24 cellular contexts compared by ENCODE assay signal in genomic region chr6:168570211-168570610, GRCh38.
A peak's percentile ranks its signal among the peaks of the same experiment; 100 is the strongest.
DNase-seq lines count a peak whose midpoint lies in the region; ATAC-seq and TF ChIP-seq lines count a peak whose summit lies in the region.
"Had no signal": no experiment of that assay in that cellular context is flagged by ENCODE, and none has a peak within 500 bp of the region (broad histone marks: within the 10 kb centered on the region; RNA-seq: fewer than 3 reads in every experiment).

No MANE protein-coding gene starts in this region.

- H3K27ac Mint-ChIP-seq in nephron progenitor cell = peak overlapping the region; percentile 10
- peak overlapping the region; percentile 6 for H3K27ac Mint-ChIP-seq in progenitor cell of endocrine pancreas
- H3K27ac Mint-ChIP-seq: B cell; CD4-positive, alpha-beta T cell; CD8-positive, alpha-beta T cell had no signal

- H4K20me1 ChIP-seq in GM23248 (ENCODE audit: insufficient read depth) = no peaks in the 10 kb centered on the region
- H4K20me1 ChIP-seq: BLaER1 treated with 17β-estradiol and CSF1 and Interleukin-3, amounts not matched to agents 10 nM and 100 nM had no signal

- H3K36me3 ChIP-seq in lung (ENCODE audit: control insufficient read depth in 2 of 2, insufficient read depth in 2 of 2, low read length in 2 of 2) (no peaks in the 10 kb centered on the region), uterus (no peaks in the 10 kb centered on the region), GM23248 (ENCODE audit: low read depth) (no peaks in the 10 kb centered on the region), thyroid gland (no peaks in the 10 kb centered on the region)
- H3K36me3 ChIP-seq: BLaER1 treated with 17β-estradiol and CSF1 and Interleukin-3, amounts not matched to agents 10 nM and 100 nM had no signal

- TF ChIP-seq CTCF in lung (IDR thresholded peaks at IDR 0.05; ENCODE audit: control extremely low read depth, extremely low read depth) (no peak), nephron progenitor cell (IDR thresholded peaks at IDR 0.05) (no peak), progenitor cell of endocrine pancreas (IDR thresholded peaks at IDR 0.05; ENCODE audit: unreplicated experiment) (no peak), uterus (IDR thresholded peaks at IDR 0.05) (no peak), lower leg skin (IDR thresholded peaks at IDR 0.05) (no peak), thyroid gland (IDR thresholded peaks at IDR 0.05) (no peak)

- ATAC-seq in lung (ENCODE audit: insufficient read depth, low FRiP score) = no peak
- ATAC-seq: A549; CD8-positive, alpha-beta T cell; GM12878 had no signal

- DNase-seq in lung (ENCODE audit: low spot score) = peak; percentile 17
- DNase-seq in nephron progenitor cell = no peak
- no peak for DNase-seq in progenitor cell of endocrine pancreas (ENCODE audit: low spot score, unreplicated experiment)
- no peak for DNase-seq in uterus
- DNase-seq in lower leg skin (ENCODE audit: low spot score in 2 of 2) = no peak
- no peak for DNase-seq in GM23248
- no peak for DNase-seq in thyroid gland
- DNase-seq: AML-193; Caco-2; Calu3; CD4-positive, alpha-beta T cell; CD8-positive, alpha-beta T cell; DMS153; DMS53; DMS79; DND-41; EL; GDM1 had no signal

- H3K4me3 ChIP-seq in lung (no peak overlapping the region), uterus (no peak overlapping the region), lower leg skin (ENCODE audit: low read depth, poor library complexity, severe bottlenecking) (no peak overlapping the region), GM23248 (no peak overlapping the region), thyroid gland (replicated peaks in 1 of 3) (no peak overlapping the region)
- H3K4me3 ChIP-seq: A549; BLaER1 treated with 17β-estradiol and CSF1 and Interleukin-3, amounts not matched to agents 10 nM and 100 nM; GM12878 had no signal

- H3K4me1 ChIP-seq in lung (ENCODE audit: control insufficient read depth in 2 of 2, insufficient read depth in 2 of 2, low read length in 2 of 2) (no peaks in the 10 kb centered on the region), uterus (peaks cover 9 to 15% of the 10 kb centered on the region in 2 donors), GM23248 (ENCODE audit: insufficient read depth) (no peaks in the 10 kb centered on the region), thyroid gland (peaks cover 7 to 9% of the 10 kb centered on the region in 2 donors)
- H3K4me1 ChIP-seq: A549; BLaER1 treated with 17β-estradiol and CSF1 and Interleukin-3, amounts not matched to agents 10 nM and 100 nM; Caco-2 had no signal

- in situ Hi-C loops in GM23248 (cut with MboI) = no loop called here

- no peak overlapping the region for H2AFZ ChIP-seq in GM23248

- H3K79me2 ChIP-seq in GM23248 (ENCODE audit: insufficient read depth) = no peaks in the 10 kb centered on the region

- H3K27me3 ChIP-seq in lung (ENCODE audit: control insufficient read depth, insufficient read depth) (no peaks in the 10 kb centered on the region), uterus (no peaks in the 10 kb centered on the region), GM23248 (replicated peaks; ENCODE audit: insufficient read depth) (no peaks in the 10 kb centered on the region), thyroid gland (no peaks in the 10 kb centered on the region)
- H3K27me3 ChIP-seq: BLaER1 treated with 17β-estradiol and CSF1 and Interleukin-3, amounts not matched to agents 10 nM and 100 nM had no signal

- H3K9me3 ChIP-seq in lung (ENCODE audit: control insufficient read depth in 2 of 2, insufficient read depth in 1 of 2, low read length in 1 of 2) (peaks cover 0 to 4% of the 10 kb centered on the region in 2 donors), uterus (no peaks in the 10 kb centered on the region), GM23248 (ENCODE audit: low read depth) (no peaks in the 10 kb centered on the region), thyroid gland (no peaks in the 10 kb centered on the region)
- H3K9me3 ChIP-seq: A549; BLaER1 treated with 17β-estradiol and CSF1 and Interleukin-3, amounts not matched to agents 10 nM and 100 nM; Caco-2 had no signal

- H3K36me3 Mint-ChIP-seq in nephron progenitor cell (ENCODE audit: low read depth) = peaks cover 3% of the 10 kb centered on the region
- H3K36me3 Mint-ChIP-seq in progenitor cell of endocrine pancreas (ENCODE audit: insufficient read depth) = no peaks in the 10 kb centered on the region
- H3K36me3 Mint-ChIP-seq: CD8-positive, alpha-beta T cell had no signal

- H3K4me1 Mint-ChIP-seq in nephron progenitor cell = peaks cover 40% of the 10 kb centered on the region
- H3K4me1 Mint-ChIP-seq in progenitor cell of endocrine pancreas (ENCODE audit: low read depth) = peaks cover 8% of the 10 kb centered on the region
- H3K4me1 Mint-ChIP-seq: B cell had no signal

- H3K9me3 Mint-ChIP-seq in nephron progenitor cell (peaks cover 3% of the 10 kb centered on the region), progenitor cell of endocrine pancreas (ENCODE audit: low read depth) (peaks cover 2% of the 10 kb centered on the region)
- H3K9me3 Mint-ChIP-seq: CD4-positive, alpha-beta T cell had no signal

- H3F3A ChIP-seq in GM23248 (ENCODE audit: insufficient read depth) = no peaks in the 10 kb centered on the region

- intact Hi-C loops in uterus (cut with DNase I; ENCODE audit: low total_unique reads) = no loop called here
- intact Hi-C loops in lower leg skin (cut with DNase I; ENCODE audit: low total_unique reads) = no loop called here
- intact Hi-C loops in thyroid gland (cut with DNase I) = no loop called here

- H3K27ac ChIP-seq in lung (ENCODE audit: low read depth in 1 of 2, low read length in 1 of 2) = no peak overlapping the region
- H3K27ac ChIP-seq in uterus = peak overlapping the region; percentile 64 to 79
- no peak overlapping the region for H3K27ac ChIP-seq in GM23248
- H3K27ac ChIP-seq in thyroid gland = no peak overlapping the region
- H3K27ac ChIP-seq: 22Rv1; A549; BLaER1 treated with 17β-estradiol and CSF1 and Interleukin-3, amounts not matched to agents 10 nM and 100 nM; C4-2B had no signal

- TF ChIP-seq POLR2A in uterus (IDR thresholded peaks at IDR 0.05) (no peak), lower leg skin (IDR thresholded peaks at IDR 0.05) (no peak), thyroid gland (IDR thresholded peaks at IDR 0.05) (no peak)

- H3K4me3 Mint-ChIP-seq in nephron progenitor cell = peak overlapping the region; percentile 43
- H3K4me3 Mint-ChIP-seq in progenitor cell of endocrine pancreas (ENCODE audit: low read depth) = no peak overlapping the region
- H3K4me3 Mint-ChIP-seq: B cell; CD4-positive, alpha-beta T cell; CD8-positive, alpha-beta T cell had no signal

- H3K4me2 ChIP-seq in GM23248 (ENCODE audit: unreplicated experiment) = no peak overlapping the region
- H3K4me2 ChIP-seq: A549; BLaER1 treated with 17β-estradiol and CSF1 and Interleukin-3, amounts not matched to agents 10 nM and 100 nM had no signal

- 79 to 86% methylated on average over 11 of the region's 11 CpGs for WGBS in lung, 2 donors
- 81 to 87% methylated on average over 11 of the region's 11 CpGs for WGBS in lower leg skin, 2 donors
- 44 to 46% methylated on average over 11 of the region's 11 CpGs for whole genome bisulfite sequencing in GM23248 (ENCODE audit: low coverage in 1 of 2, low lambda C conversion rate in 2 of 2, missing lambda C conversion rate in 2 of 2), 2 experiments
- WGBS in thyroid gland, 2 donors = 75 to 78% methylated on average over 11 of the region's 11 CpGs

- H3K9me2 ChIP-seq in GM23248 (ENCODE audit: insufficient read depth) = no peaks in the 10 kb centered on the region

- H3K9ac ChIP-seq in GM23248 = no peak overlapping the region
- H3K9ac ChIP-seq: BLaER1 treated with 17β-estradiol and CSF1 and Interleukin-3, amounts not matched to agents 10 nM and 100 nM had no signal

- H3K27me3 Mint-ChIP-seq in nephron progenitor cell (ENCODE audit: low read depth, poor library complexity) (peaks cover 3% of the 10 kb centered on the region), progenitor cell of endocrine pancreas (peaks cover 16% of the 10 kb centered on the region)
- H3K27me3 Mint-ChIP-seq: B cell had no signal

Comparison
In these comparisons a context has a peak if more than half of its experiments do, and no peak if none do; other contexts are left out.
1. H3K27ac ChIP-seq: peak in uterus (2 of 2); none in lung (0 of 2), GM23248 (single experiment) and thyroid gland (0 of 3).